Comparison of ENCODE assay signal across 8 cellular contexts in genomic region chr19:14248578-14249011, GRCh38. TPM values are rescaled to one million over a fixed set of nuclear protein-coding genes. Genes with fewer than 3 reads are reported as not detected.
DNase-seq lines count a peak whose midpoint lies in the region; ATAC-seq and TF ChIP-seq lines count a peak whose summit lies in the region.

No MANE protein-coding gene starts in this region.

- H3K4me3 ChIP-seq in PC-3 (ENCODE audit: low read length) (peak overlapping the region; percentile 62), adipocyte (ENCODE audit: low read length) (no peak overlapping the region), iPS-11a (ENCODE audit: low read depth, low read length) (peak overlapping the region; percentile 35), gastrocnemius medialis (peak overlapping the region; percentile 35 to 48 (median 44))

- H2AFZ ChIP-seq in PC-3 (ENCODE audit: low read length), result peak overlapping the region; percentile 82

- H3K27ac ChIP-seq in PC-3 (ENCODE audit: low read length) (no peak overlapping the region), gastrocnemius medialis (no peak overlapping the region)

- TF ChIP-seq CTCF in PC-3 (conservative IDR thresholded peaks at IDR 0.05; ENCODE audit: low read depth, low read length) (no peak), gastrocnemius medialis (IDR thresholded peaks at IDR 0.05 in 4 of 5, conservative IDR thresholded peaks at IDR 0.05 in 1 of 5) (no peak)

- peak; percentile 65 for DNase-seq in H4 (ENCODE audit: low spot score)
- peak; percentile 43 for DNase-seq in PC-3
- peak; percentile 32 for DNase-seq in adipocyte (ENCODE audit: low read depth)
- DNase-seq in gastrocnemius medialis, result no peak
- no peak for DNase-seq in NOMO-1 treated with DMSO at 0.1 percent for 48 hours (lab: John Stamatoyannopoulos, UW; ENCODE audit: unreplicated experiment)

- in situ Hi-C loops in gastrocnemius medialis (cut with MboI; ENCODE audit: low sequenced_read_pairs in 4 of 4), result no loop called here

- BruUV-seq in PC-3 (replicated peaks; lab: Mats Ljungman, UMichigan), result no TSS peak

- H3K4me2 ChIP-seq in PC-3 (ENCODE audit: low read length), result peak overlapping the region; percentile 88

- no peaks in the 10 kb centered on the region for H3K79me2 ChIP-seq in PC-3 (ENCODE audit: low read length)

- H3K4me1 ChIP-seq in PC-3 (ENCODE audit: insufficient read depth, low read length) (peaks cover 5% of the 10 kb centered on the region; the same call in 1 of the 2 replicates), adipocyte (ENCODE audit: control insufficient read depth, insufficient read depth, low read length) (no peaks in the 10 kb centered on the region), gastrocnemius medialis (no peaks in the 10 kb centered on the region)

- H4K20me1 ChIP-seq in PC-3 (ENCODE audit: low read length), result no peaks in the 10 kb centered on the region

- CTCF ChIA-PET in PC-3 (lab: Charles Lee), result no interaction called here

- H3K36me3 ChIP-seq in PC-3 (ENCODE audit: low read depth, low read length) (no peaks in the 10 kb centered on the region), adipocyte (ENCODE audit: control insufficient read depth, insufficient read depth, low read length, severe bottlenecking) (no peaks in the 10 kb centered on the region), gastrocnemius medialis (no peaks in the 10 kb centered on the region)

- ATAC-seq in PC-3, result peak; percentile 74
- ATAC-seq in gastrocnemius medialis, result no peak
- ATAC-seq in HG03097 (IDR thresholded peaks at IDR 0.05; ENCODE audit: low FRiP score, unreplicated experiment), result no peak
- no peak for ATAC-seq in GM18907 (IDR thresholded peaks at IDR 0.05; ENCODE audit: unreplicated experiment)

- H3F3A ChIP-seq in PC-3 (ENCODE audit: low read length, unreplicated experiment), result no peaks in the 10 kb centered on the region

- intact Hi-C loops in PC-3 (cut with micrococcal nuclease) (no loop called here), gastrocnemius medialis (cut with DNase I; ENCODE audit: low total_unique reads) (no loop called here)

- POLR2A ChIA-PET in PC-3 (lab: Charles Lee; ENCODE audit: unreplicated experiment), result no interaction called here

- no peaks in the 10 kb centered on the region for H3K9me2 ChIP-seq in PC-3 (replicated peaks; ENCODE audit: low read length)

- no peak for TF ChIP-seq POLR2A in gastrocnemius medialis (IDR thresholded peaks at IDR 0.05)

- H3K27me3 ChIP-seq in PC-3 (ENCODE audit: low read length) (no peaks in the 10 kb centered on the region), adipocyte (replicated peaks; ENCODE audit: control insufficient read depth, insufficient read depth, low read length) (peaks cover 6% of the 10 kb centered on the region), gastrocnemius medialis (peaks cover 12 to 30% (median 22%) of the 10 kb centered on the region in 3 donors)

- H3K9me3 ChIP-seq in PC-3 (ENCODE audit: low read length), result no peaks in the 10 kb centered on the region
- H3K9me3 ChIP-seq in adipocyte (ENCODE audit: control insufficient read depth, low read length), result no peaks in the 10 kb centered on the region
- H3K9me3 ChIP-seq in gastrocnemius medialis, result no peaks in the 10 kb centered on the region

- H3K9ac ChIP-seq in PC-3 (ENCODE audit: low read length) (peak overlapping the region; percentile 70), adipocyte (ENCODE audit: low read length) (no peak overlapping the region)

RNA-seq across cellular contexts. Expression of gene ADGRL1, which starts 42.6 kb away (rescaled TPM):
- 5.2 and 10.9 TPM in 2 replicates for total RNA-seq in H4 (2014; rRNA removed; shearing (Covaris generic))
- 37.2 and 39.3 TPM in 2 replicates for total RNA-seq in PC-3 (2014; rRNA removed)
- 1 to 10 TPM in 2 of 4 donors, under 1 TPM in 2; 0.76 to 3.5 (median 1.2) TPM for total RNA-seq in gastrocnemius medialis

Comparison
In these comparisons a context has a peak if more than half of its experiments do, and no peak if none do; other contexts are left out.
1. DNase-seq: peak in H4 (single experiment), PC-3 (single experiment) and adipocyte (single experiment); none in gastrocnemius medialis (0 of 2) and NOMO-1 treated with DMSO at 0.1 percent for 48 hours (single experiment).